In the genomic region with DNA sequence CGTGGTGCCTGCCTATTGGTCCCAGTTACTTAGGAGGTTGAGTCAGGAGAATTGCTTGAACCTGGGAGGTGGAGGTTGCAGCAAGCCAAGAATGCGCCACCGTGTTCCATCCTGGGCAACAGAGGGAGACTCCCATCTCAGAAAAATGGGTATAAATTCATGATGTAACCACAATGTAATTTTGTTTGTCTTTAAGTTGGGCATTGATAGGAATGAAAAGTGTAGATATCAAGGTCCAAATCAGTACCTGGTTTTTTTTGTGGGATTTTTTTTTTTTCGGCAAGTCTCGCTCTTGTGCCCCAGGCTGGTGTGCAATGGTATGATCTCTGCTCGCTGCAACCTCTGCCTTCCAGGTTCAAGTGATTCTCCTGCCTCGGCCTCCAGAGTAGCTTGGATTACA, we compare ENCODE assay signal across 1 cellular context.
TF ChIP-seq lines count a peak whose summit lies in the region.

No MANE protein-coding gene starts in this region.

TF ChIP-seq in WTC11, 78 proteins besides CTCF, POLR2A, EP300 and RAD21:
- TF ChIP-seq, protein P1, sequence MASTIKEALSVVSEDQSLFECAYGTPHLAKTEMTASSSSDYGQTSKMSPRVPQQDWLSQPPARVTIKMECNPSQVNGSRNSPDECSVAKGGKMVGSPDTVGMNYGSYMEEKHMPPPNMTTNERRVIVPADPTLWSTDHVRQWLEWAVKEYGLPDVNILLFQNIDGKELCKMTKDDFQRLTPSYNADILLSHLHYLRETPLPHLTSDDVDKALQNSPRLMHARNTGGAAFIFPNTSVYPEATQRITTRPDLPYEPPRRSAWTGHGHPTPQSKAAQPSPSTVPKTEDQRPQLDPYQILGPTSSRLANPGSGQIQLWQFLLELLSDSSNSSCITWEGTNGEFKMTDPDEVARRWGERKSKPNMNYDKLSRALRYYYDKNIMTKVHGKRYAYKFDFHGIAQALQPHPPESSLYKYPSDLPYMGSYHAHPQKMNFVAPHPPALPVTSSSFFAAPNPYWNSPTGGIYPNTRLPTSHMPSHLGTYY (CRISPR knock-in tag; IDR thresholded peaks at IDR 0.05): 0 out of 2 replicates have a peak, but pooled peaks have one; percentile 1
- TF ChIP-seq RELA (CRISPR knock-in tag; IDR thresholded peaks at IDR 0.05; ENCODE audit: borderline replicate concordance) (no peak), ZNF416 (CRISPR knock-in tag; IDR thresholded peaks at IDR 0.05) (no peak)
